1 cellular context compared by ENCODE assay signal in the genomic region with DNA sequence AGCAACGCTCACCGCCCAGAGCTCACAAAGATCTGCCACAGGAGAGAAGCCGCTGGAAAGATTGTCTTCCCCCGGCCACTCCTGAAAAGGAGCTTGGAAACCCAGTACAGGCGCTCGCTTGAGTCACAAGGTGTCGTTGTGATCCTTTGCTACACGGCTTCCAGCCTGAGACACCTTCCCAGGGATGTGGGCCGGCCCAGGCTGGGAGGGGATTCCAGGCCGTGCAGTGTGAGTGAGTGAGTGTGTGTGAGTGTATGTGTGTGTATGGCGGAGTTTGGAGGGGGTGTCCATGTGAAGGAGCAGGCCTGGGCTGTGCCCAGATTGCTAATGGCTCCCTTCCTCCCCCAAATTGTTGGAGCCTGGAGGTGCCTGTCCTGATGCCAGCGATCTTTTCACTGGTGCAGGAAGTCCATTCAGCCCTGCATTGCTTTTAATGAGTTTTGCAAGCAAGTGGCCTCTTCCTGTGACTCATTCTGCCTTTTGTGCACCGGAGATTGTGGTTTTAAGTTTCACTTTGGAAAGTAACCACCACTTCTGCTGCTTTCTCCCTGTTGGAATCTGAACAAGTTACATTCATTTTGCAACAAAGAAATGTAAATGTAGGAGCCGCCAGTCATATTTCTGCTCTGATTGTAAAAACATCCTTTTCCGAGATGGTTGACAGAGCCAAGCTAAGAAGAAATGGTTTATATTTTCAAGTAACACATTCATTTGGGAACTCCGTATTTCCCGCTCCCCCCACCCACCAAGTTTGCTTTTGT.
TF ChIP-seq lines count a peak whose summit lies in the region.

No MANE protein-coding gene starts in this region.

TF ChIP-seq in HepG2, 621 proteins besides CTCF, POLR2A, EP300 and RAD21 (continued from another document and continues in another):
- TF ChIP-seq ZNF709 (CRISPR knock-in tag; IDR thresholded peaks at IDR 0.05): peak; percentile 80; the same call in 1 of the 2 replicates
- TF ChIP-seq, protein P1, sequence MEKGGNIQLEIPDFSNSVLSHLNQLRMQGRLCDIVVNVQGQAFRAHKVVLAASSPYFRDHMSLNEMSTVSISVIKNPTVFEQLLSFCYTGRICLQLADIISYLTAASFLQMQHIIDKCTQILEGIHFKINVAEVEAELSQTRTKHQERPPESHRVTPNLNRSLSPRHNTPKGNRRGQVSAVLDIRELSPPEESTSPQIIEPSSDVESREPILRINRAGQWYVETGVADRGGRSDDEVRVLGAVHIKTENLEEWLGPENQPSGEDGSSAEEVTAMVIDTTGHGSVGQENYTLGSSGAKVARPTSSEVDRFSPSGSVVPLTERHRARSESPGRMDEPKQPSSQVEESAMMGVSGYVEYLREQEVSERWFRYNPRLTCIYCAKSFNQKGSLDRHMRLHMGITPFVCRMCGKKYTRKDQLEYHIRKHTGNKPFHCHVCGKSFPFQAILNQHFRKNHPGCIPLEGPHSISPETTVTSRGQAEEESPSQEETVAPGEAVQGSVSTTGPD (CRISPR knock-in tag; IDR thresholded peaks at IDR 0.05): no peak
- no peak for TF ChIP-seq ZFP36 (IDR thresholded peaks at IDR 0.05; ENCODE audit: borderline replicate concordance, low read depth, low read length, partially characterized antibody)
- TF ChIP-seq KLF13 (CRISPR knock-in tag; IDR thresholded peaks at IDR 0.05): no peak
- TF ChIP-seq GFI1 (CRISPR knock-in tag; IDR thresholded peaks at IDR 0.05; ENCODE audit: borderline replicate concordance): no peak
- TF ChIP-seq, protein P2, sequence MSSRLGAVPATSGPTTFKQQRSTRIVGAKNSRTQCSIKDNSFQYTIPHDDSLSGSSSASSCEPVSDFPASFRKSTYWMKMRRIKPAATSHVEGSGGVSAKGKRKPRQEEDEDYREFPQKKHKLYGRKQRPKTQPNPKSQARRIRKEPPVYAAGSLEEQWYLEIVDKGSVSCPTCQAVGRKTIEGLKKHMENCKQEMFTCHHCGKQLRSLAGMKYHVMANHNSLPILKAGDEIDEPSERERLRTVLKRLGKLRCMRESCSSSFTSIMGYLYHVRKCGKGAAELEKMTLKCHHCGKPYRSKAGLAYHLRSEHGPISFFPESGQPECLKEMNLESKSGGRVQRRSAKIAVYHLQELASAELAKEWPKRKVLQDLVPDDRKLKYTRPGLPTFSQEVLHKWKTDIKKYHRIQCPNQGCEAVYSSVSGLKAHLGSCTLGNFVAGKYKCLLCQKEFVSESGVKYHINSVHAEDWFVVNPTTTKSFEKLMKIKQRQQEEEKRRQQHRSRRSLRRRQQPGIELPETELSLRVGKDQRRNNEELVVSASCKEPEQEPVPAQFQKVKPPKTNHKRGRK (CRISPR knock-in tag; IDR thresholded peaks at IDR 0.05): 0 out of 2 replicates have a peak, but pooled peaks have one; percentile 52
- TF ChIP-seq, protein P3, sequence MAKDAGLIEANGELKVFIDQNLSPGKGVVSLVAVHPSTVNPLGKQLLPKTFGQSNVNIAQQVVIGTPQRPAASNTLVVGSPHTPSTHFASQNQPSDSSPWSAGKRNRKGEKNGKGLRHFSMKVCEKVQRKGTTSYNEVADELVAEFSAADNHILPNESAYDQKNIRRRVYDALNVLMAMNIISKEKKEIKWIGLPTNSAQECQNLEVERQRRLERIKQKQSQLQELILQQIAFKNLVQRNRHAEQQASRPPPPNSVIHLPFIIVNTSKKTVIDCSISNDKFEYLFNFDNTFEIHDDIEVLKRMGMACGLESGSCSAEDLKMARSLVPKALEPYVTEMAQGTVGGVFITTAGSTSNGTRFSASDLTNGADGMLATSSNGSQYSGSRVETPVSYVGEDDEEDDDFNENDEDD (CRISPR knock-in tag; IDR thresholded peaks at IDR 0.05; ENCODE audit: borderline replicate concordance): peak; percentile 20; the same call in 1 of the 2 replicates
- TF ChIP-seq NFRKB (IDR thresholded peaks at IDR 0.05): no peak
- TF ChIP-seq IKZF4 (CRISPR knock-in tag; IDR thresholded peaks at IDR 0.05; ENCODE audit: borderline replicate concordance, low read depth, not compliant biosample characterization): peak; percentile 66
- no peak for TF ChIP-seq SMAD1 (CRISPR knock-in tag; IDR thresholded peaks at IDR 0.05; ENCODE audit: borderline replicate concordance, low read depth)
- TF ChIP-seq ZNF713 (CRISPR knock-in tag; IDR thresholded peaks at IDR 0.05): no peak
- TF ChIP-seq KLF12 (CRISPR knock-in tag; IDR thresholded peaks at IDR 0.05; ENCODE audit: borderline replicate concordance): no peak
- TF ChIP-seq, protein P4, sequence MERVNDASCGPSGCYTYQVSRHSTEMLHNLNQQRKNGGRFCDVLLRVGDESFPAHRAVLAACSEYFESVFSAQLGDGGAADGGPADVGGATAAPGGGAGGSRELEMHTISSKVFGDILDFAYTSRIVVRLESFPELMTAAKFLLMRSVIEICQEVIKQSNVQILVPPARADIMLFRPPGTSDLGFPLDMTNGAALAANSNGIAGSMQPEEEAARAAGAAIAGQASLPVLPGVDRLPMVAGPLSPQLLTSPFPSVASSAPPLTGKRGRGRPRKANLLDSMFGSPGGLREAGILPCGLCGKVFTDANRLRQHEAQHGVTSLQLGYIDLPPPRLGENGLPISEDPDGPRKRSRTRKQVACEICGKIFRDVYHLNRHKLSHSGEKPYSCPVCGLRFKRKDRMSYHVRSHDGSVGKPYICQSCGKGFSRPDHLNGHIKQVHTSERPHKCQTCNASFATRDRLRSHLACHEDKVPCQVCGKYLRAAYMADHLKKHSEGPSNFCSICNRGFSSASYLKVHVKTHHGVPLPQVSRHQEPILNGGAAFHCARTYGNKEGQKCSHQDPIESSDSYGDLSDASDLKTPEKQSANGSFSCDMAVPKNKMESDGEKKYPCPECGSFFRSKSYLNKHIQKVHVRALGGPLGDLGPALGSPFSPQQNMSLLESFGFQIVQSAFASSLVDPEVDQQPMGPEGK (CRISPR knock-in tag; IDR thresholded peaks at IDR 0.05): peak; percentile 60
- TF ChIP-seq FOXK1 (CRISPR knock-in tag; IDR thresholded peaks at IDR 0.05; ENCODE audit: borderline replicate concordance, low read depth): peak; percentile 61; the same call in 1 of the 2 replicates
- no peak for TF ChIP-seq GTF2F1 (IDR thresholded peaks at IDR 0.05; ENCODE audit: low read length)
- peak; percentile 95 for TF ChIP-seq ELF3 (CRISPR knock-in tag; IDR thresholded peaks at IDR 0.05)
- TF ChIP-seq MIER2 (CRISPR knock-in tag; IDR thresholded peaks at IDR 0.05): peak; percentile 28; the same call in 1 of the 2 replicates
- TF ChIP-seq ZNF746 (CRISPR knock-in tag; IDR thresholded peaks at IDR 0.05): peak; percentile 57; the same call in 1 of the 2 replicates
- no peak for TF ChIP-seq MAZ (IDR thresholded peaks at IDR 0.05; ENCODE audit: borderline replicate concordance, low read depth, low read length)
- peak; percentile 85 for TF ChIP-seq MAZ (CRISPR knock-in tag; IDR thresholded peaks at IDR 0.05; ENCODE audit: low read depth)
- TF ChIP-seq RARA (CRISPR knock-in tag; IDR thresholded peaks at IDR 0.05): peak; percentile 42
- TF ChIP-seq, protein P5, sequence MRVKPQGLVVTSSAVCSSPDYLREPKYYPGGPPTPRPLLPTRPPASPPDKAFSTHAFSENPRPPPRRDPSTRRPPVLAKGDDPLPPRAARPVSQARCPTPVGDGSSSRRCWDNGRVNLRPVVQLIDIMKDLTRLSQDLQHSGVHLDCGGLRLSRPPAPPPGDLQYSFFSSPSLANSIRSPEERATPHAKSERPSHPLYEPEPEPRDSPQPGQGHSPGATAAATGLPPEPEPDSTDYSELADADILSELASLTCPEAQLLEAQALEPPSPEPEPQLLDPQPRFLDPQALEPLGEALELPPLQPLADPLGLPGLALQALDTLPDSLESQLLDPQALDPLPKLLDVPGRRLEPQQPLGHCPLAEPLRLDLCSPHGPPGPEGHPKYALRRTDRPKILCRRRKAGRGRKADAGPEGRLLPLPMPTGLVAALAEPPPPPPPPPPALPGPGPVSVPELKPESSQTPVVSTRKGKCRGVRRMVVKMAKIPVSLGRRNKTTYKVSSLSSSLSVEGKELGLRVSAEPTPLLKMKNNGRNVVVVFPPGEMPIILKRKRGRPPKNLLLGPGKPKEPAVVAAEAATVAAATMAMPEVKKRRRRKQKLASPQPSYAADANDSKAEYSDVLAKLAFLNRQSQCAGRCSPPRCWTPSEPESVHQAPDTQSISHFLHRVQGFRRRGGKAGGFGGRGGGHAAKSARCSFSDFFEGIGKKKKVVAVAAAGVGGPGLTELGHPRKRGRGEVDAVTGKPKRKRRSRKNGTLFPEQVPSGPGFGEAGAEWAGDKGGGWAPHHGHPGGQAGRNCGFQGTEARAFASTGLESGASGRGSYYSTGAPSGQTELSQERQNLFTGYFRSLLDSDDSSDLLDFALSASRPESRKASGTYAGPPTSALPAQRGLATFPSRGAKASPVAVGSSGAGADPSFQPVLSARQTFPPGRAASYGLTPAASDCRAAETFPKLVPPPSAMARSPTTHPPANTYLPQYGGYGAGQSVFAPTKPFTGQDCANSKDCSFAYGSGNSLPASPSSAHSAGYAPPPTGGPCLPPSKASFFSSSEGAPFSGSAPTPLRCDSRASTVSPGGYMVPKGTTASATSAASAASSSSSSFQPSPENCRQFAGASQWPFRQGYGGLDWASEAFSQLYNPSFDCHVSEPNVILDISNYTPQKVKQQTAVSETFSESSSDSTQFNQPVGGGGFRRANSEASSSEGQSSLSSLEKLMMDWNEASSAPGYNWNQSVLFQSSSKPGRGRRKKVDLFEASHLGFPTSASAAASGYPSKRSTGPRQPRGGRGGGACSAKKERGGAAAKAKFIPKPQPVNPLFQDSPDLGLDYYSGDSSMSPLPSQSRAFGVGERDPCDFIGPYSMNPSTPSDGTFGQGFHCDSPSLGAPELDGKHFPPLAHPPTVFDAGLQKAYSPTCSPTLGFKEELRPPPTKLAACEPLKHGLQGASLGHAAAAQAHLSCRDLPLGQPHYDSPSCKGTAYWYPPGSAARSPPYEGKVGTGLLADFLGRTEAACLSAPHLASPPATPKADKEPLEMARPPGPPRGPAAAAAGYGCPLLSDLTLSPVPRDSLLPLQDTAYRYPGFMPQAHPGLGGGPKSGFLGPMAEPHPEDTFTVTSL (CRISPR knock-in tag; IDR thresholded peaks at IDR 0.05; ENCODE audit: borderline replicate concordance): peak; percentile 73; the same call in 1 of the 2 replicates
- TF ChIP-seq PHB2 (IDR thresholded peaks at IDR 0.05; ENCODE audit: partially characterized antibody): no peak
- no peak for TF ChIP-seq RBM39 (IDR thresholded peaks at IDR 0.05; ENCODE audit: low read depth, low read length, poor library complexity, severe bottlenecking)
- TF ChIP-seq, protein P6, sequence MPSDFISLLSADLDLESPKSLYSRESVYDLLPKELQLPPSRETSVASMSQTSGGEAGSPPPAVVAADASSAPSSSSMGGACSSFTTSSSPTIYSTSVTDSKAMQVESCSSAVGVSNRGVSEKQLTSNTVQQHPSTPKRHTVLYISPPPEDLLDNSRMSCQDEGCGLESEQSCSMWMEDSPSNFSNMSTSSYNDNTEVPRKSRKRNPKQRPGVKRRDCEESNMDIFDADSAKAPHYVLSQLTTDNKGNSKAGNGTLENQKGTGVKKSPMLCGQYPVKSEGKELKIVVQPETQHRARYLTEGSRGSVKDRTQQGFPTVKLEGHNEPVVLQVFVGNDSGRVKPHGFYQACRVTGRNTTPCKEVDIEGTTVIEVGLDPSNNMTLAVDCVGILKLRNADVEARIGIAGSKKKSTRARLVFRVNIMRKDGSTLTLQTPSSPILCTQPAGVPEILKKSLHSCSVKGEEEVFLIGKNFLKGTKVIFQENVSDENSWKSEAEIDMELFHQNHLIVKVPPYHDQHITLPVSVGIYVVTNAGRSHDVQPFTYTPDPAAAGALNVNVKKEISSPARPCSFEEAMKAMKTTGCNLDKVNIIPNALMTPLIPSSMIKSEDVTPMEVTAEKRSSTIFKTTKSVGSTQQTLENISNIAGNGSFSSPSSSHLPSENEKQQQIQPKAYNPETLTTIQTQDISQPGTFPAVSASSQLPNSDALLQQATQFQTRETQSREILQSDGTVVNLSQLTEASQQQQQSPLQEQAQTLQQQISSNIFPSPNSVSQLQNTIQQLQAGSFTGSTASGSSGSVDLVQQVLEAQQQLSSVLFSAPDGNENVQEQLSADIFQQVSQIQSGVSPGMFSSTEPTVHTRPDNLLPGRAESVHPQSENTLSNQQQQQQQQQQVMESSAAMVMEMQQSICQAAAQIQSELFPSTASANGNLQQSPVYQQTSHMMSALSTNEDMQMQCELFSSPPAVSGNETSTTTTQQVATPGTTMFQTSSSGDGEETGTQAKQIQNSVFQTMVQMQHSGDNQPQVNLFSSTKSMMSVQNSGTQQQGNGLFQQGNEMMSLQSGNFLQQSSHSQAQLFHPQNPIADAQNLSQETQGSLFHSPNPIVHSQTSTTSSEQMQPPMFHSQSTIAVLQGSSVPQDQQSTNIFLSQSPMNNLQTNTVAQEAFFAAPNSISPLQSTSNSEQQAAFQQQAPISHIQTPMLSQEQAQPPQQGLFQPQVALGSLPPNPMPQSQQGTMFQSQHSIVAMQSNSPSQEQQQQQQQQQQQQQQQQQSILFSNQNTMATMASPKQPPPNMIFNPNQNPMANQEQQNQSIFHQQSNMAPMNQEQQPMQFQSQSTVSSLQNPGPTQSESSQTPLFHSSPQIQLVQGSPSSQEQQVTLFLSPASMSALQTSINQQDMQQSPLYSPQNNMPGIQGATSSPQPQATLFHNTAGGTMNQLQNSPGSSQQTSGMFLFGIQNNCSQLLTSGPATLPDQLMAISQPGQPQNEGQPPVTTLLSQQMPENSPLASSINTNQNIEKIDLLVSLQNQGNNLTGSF (CRISPR knock-in tag; IDR thresholded peaks at IDR 0.05): 0 out of 2 replicates have a peak, but pooled peaks have one; percentile 17
- no peak for TF ChIP-seq ZNF562 (CRISPR knock-in tag; IDR thresholded peaks at IDR 0.05; ENCODE audit: borderline replicate concordance)
- TF ChIP-seq, protein P7, sequence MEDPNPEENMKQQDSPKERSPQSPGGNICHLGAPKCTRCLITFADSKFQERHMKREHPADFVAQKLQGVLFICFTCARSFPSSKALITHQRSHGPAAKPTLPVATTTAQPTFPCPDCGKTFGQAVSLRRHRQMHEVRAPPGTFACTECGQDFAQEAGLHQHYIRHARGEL (CRISPR knock-in tag; IDR thresholded peaks at IDR 0.05): no peak
- TF ChIP-seq, protein P8, sequence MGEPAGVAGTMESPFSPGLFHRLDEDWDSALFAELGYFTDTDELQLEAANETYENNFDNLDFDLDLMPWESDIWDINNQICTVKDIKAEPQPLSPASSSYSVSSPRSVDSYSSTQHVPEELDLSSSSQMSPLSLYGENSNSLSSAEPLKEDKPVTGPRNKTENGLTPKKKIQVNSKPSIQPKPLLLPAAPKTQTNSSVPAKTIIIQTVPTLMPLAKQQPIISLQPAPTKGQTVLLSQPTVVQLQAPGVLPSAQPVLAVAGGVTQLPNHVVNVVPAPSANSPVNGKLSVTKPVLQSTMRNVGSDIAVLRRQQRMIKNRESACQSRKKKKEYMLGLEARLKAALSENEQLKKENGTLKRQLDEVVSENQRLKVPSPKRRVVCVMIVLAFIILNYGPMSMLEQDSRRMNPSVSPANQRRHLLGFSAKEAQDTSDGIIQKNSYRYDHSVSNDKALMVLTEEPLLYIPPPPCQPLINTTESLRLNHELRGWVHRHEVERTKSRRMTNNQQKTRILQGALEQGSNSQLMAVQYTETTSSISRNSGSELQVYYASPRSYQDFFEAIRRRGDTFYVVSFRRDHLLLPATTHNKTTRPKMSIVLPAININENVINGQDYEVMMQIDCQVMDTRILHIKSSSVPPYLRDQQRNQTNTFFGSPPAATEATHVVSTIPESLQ (CRISPR knock-in tag; conservative IDR thresholded peaks at IDR 0.05): no peak; the same call in 1 of the 2 replicates
- TF ChIP-seq, protein P9, sequence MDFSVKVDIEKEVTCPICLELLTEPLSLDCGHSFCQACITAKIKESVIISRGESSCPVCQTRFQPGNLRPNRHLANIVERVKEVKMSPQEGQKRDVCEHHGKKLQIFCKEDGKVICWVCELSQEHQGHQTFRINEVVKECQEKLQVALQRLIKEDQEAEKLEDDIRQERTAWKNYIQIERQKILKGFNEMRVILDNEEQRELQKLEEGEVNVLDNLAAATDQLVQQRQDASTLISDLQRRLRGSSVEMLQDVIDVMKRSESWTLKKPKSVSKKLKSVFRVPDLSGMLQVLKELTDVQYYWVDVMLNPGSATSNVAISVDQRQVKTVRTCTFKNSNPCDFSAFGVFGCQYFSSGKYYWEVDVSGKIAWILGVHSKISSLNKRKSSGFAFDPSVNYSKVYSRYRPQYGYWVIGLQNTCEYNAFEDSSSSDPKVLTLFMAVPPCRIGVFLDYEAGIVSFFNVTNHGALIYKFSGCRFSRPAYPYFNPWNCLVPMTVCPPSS (IDR thresholded peaks at IDR 0.05): no peak
- TF ChIP-seq POLR2AphosphoS5 (IDR thresholded peaks at IDR 0.05; ENCODE audit: low read depth, low read length): peak; percentile 60; the same call in 1 of the 2 replicates
